ENCODE assay signal across 8 cellular contexts in genomic region chr3:148077318-148077923, GRCh38.
A peak's percentile ranks its signal among the peaks of the same experiment; 100 is the strongest.
DNase-seq lines count a peak whose midpoint lies in the region; ATAC-seq and TF ChIP-seq lines count a peak whose summit lies in the region.

No MANE protein-coding gene starts in this region.

- H3K9me3 Mint-ChIP-seq in brain, result no peaks in the 10 kb centered on the region

- no peak overlapping the region for H3K4me3 ChIP-seq in Jurkat, Clone E6-1 (ENCODE audit: low read length)
- no peak overlapping the region for H3K4me3 ChIP-seq in osteoblast (ENCODE audit: insufficient read depth, low read length)

- no peaks in the 10 kb centered on the region for H3K9me3 ChIP-seq in osteoblast (ENCODE audit: low read depth, low read length)

- no peaks in the 10 kb centered on the region for H3K36me3 Mint-ChIP-seq in brain

- TF ChIP-seq CTCF in brain (conservative IDR thresholded peaks at IDR 0.05) (peak; percentile 70 to 78), osteoblast (IDR thresholded peaks at IDR 0.05; ENCODE audit: extremely low read depth, low read depth, low read length) (peak; percentile 59)

- no peak overlapping the region for H2AFZ ChIP-seq in osteoblast (ENCODE audit: low read length)

- H3K27ac ChIP-seq in osteoblast (ENCODE audit: low read depth, low read length), result no peak overlapping the region

- peaks cover 8% of the 10 kb centered on the region for H3K4me1 ChIP-seq in osteoblast (ENCODE audit: insufficient read depth, low read length)

- no peaks in the 10 kb centered on the region for H3K79me2 ChIP-seq in osteoblast (ENCODE audit: insufficient read depth, low read length)

- peaks cover 56% of the 10 kb centered on the region for H3K4me1 Mint-ChIP-seq in brain

- DNase-seq in NCI-H526 (lab: John Stamatoyannopoulos, UW) (peak; percentile 10 to 49), NCI-H526 treated with DMSO at 0.1 percent for 48 hours (lab: John Stamatoyannopoulos, UW) (no peak), osteoblast (ENCODE audit: insufficient read length, low spot score, missing footprints) (no peak), iPS-NIHi11 (ENCODE audit: low spot score) (no peak)
- DNase-seq in Jurkat, Clone E6-1 (ENCODE audit: low read depth, low spot score), result peak; percentile 10

- no peaks in the 10 kb centered on the region for H3K27me3 ChIP-seq in osteoblast (ENCODE audit: insufficient read depth, low read length)

- no peaks in the 10 kb centered on the region for H4K20me1 ChIP-seq in osteoblast (ENCODE audit: insufficient read depth, low read length)

- H3K4me2 ChIP-seq in osteoblast (ENCODE audit: insufficient read depth, low read length), result no peak overlapping the region

- H3K4me3 Mint-ChIP-seq in brain, result peak overlapping the region in 4 of 5 experiments; percentile 28 to 68 (median 66)

- ATAC-seq in HG02571 (IDR thresholded peaks at IDR 0.05; ENCODE audit: unreplicated experiment), result no peak
- ATAC-seq in activated CD4-positive, CD25-positive, alpha-beta regulatory T cell treated with anti-CD3 and anti-CD28 coated beads, Interleukin-2, amount 50 U/mL, for 24 hours, result no peak

- peak overlapping the region in 4 of 5 experiments; percentile 60 to 97 (median 80) for H3K27ac Mint-ChIP-seq in brain

- peaks cover 5% of the 10 kb centered on the region for H3K27me3 Mint-ChIP-seq in brain

- no peaks in the 10 kb centered on the region for H3K36me3 ChIP-seq in osteoblast (ENCODE audit: insufficient read depth, low read length)

Comparison
In these comparisons a context has a peak if more than half of its experiments do, and no peak if none do; other contexts are left out.
1. DNase-seq: peak in NCI-H526 (2 of 2) and Jurkat, Clone E6-1 (single experiment); none in NCI-H526 treated with DMSO at 0.1 percent for 48 hours (single experiment), osteoblast (single experiment) and iPS-NIHi11 (single experiment).